In the genomic region with DNA sequence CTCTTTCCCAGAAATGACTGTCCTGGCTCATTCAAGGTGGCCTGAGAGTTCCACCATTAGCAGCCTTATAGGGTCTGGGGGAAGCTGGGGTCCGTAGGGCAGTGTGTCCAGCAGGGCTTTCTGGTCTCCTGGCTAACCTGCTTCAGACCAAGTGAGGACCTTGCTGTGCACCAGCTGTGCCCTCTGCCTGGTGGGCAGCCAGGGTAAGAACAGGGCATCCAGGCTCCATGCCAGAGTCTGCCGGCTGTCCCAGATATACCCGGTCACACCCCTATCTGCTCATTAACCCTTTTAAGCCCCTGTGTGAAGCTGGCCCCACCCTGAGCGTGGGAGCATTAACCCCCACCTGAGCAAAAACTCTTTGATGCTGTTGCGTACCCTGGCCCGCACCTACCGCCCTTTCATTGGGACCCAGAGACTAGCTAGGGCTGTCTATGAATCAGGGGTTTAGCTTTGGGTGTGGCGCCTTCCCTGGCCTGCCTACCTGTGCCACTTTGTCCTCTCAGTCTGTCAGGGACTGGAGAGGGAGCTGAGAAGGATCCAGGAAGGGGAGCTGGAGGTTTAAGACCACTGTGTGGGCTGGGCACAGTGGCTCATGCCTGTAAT, we compare ENCODE assay signal across 28 cellular contexts. TPM values are rescaled to one million over a fixed set of nuclear protein-coding genes. Genes with fewer than 3 reads are reported as not detected.
DNase-seq lines count a peak whose midpoint lies in the region; ATAC-seq, FAIRE-seq and TF ChIP-seq lines count a peak whose summit lies in the region.
"Had no signal": no experiment of that assay in that cellular context is flagged by ENCODE, and none has a peak within 500 bp of the region (broad histone marks: within the 10 kb centered on the region; RNA-seq: fewer than 3 reads in every experiment).

No MANE protein-coding gene starts in this region.

- H3K9me3 ChIP-seq in H1 (ENCODE audit: insufficient read depth in 2 of 2, low read depth in 1 of 2, low read length in 1 of 2) = no peaks in the 10 kb centered on the region
- no peaks in the 10 kb centered on the region for H3K9me3 ChIP-seq in small intestine (ENCODE audit: control insufficient read depth, low read depth)
- H3K9me3 ChIP-seq: ascending aorta, upper lobe of right lung had no signal

- no peak overlapping the region for H3K4me2 ChIP-seq in H1 (ENCODE audit: insufficient read depth in 1 of 2, low read depth in 2 of 2, low read length in 2 of 2)

- TF ChIP-seq CTCF in HFFc6 (IDR thresholded peaks at IDR 0.05) = no peak
- TF ChIP-seq CTCF in H1 (IDR thresholded peaks at IDR 0.05; ENCODE audit: control extremely low read depth in 1 of 3, insufficient read depth in 1 of 3, low read depth in 1 of 3, low read length in 3 of 3) = no peak

- no peak overlapping the region for H3K4ac ChIP-seq in H1 (replicated peaks; ENCODE audit: insufficient read length, low read depth, low read length)

- H3K79me2 ChIP-seq in H1 (ENCODE audit: control insufficient read depth in 1 of 2, insufficient read depth in 2 of 2, low read length in 2 of 2) = peaks cover 0 to 3% of the 10 kb centered on the region in 2 experiments; a peak in 1 of 4 replicates

- 0 out of 2 replicates have a peak overlapping the region, but pooled peaks have one; percentile 9 for H2BK5ac ChIP-seq in H1 (ENCODE audit: low read depth, low read length)

- no peak overlapping the region for H3K23ac ChIP-seq in H1 (ENCODE audit: insufficient read length)

- POLR2A ChIA-PET in H1 (lab: Charles Lee; ENCODE audit: partially characterized antibody) = interaction anchor here (0.8 to 7.2 kb wide), 6 partner anchors 9 to 57 kb away, joined by 3 to 34 read pairs (median 4); no protein-coding TSS in a partner anchor

- no peak overlapping the region for H4K8ac ChIP-seq in H1 (ENCODE audit: extremely low read depth, insufficient read depth, low read length)

- H3K79me1 ChIP-seq in H1 (ENCODE audit: low read depth, low read length) = peaks cover 15% of the 10 kb centered on the region

- H4K5ac ChIP-seq in H1 (ENCODE audit: insufficient read length, low read depth, low read length) = no peak overlapping the region

- H2BK120ac ChIP-seq in H1 (replicated peaks; ENCODE audit: low read depth, low read length) = no peak overlapping the region

- FAIRE-seq in H1 (lab: Jason Lieb, UNC) (no peak), small intestine (lab: Jason Lieb, UNC) (no peak)
- FAIRE-seq: RCC 7860 had no signal

- H3K4me1 ChIP-seq in H1 (replicated peaks in 1 of 4; ENCODE audit: control insufficient read depth in 3 of 4, insufficient read depth in 4 of 4, low read length in 3 of 4) (peaks cover 0 to 10% (median 3%) of the 10 kb centered on the region in 4 experiments; a peak in 3 of 7 replicates), small intestine (ENCODE audit: control insufficient read depth in 2 of 2, insufficient read depth in 1 of 2, low read depth in 1 of 2, low read length in 1 of 2) (peaks cover 9 to 14% of the 10 kb centered on the region in 2 donors)

- no peak for TF ChIP-seq EP300 in H1 (IDR thresholded peaks at IDR 0.05; ENCODE audit: borderline replicate concordance in 1 of 2, low read depth in 2 of 2, low read length in 2 of 2)

- no peaks in the 10 kb centered on the region for H3K23me2 ChIP-seq in H1 (ENCODE audit: low read depth, low read length)

- DNase-seq in HFFc6 (no peak), H1 (ENCODE audit: low read depth in 1 of 2, low spot score in 2 of 2) (no peak), left colon (no peak), small intestine (peak; percentile 72), NCI-H510A treated with DMSO at 0.1 percent for 48 hours (lab: John Stamatoyannopoulos, UW) (no peak), cerebellum (ENCODE audit: low spot score) (no peak), NCI-H226 (no peak)
- DNase-seq: activated CD8-positive, alpha-beta T cell treated with anti-CD3 and anti-CD28 coated beads, Interleukin-2, amount 10 ng/mL, durations not matched to agents 7 days and 5 days; activated effector memory CD4-positive, alpha-beta T cell treated with Interleukin-2 at 50 U/mL for 16 hours; activated naive CD8-positive, alpha-beta T cell treated with anti-CD3 and anti-CD28 coated beads for 36 hours; caudate nucleus; natural killer cell; NCI-H524 treated with DMSO at 0.1 percent for 48 hours; retina; stimulated activated CD4-positive, alpha-beta T cell treated with anti-CD3 and anti-CD28 coated beads, Interleukin-12 subunit alpha, Interleukin-12 subunit beta, amount 100 ng/mL, for 4 hours; stimulated activated CD4-positive, alpha-beta T cell treated with anti-CD3 and anti-CD28 coated beads, Interleukin-4, amount 100 ng/mL, for 1 hour; substantia nigra; T-helper 2 cell; upper lobe of right lung had no signal

- no peak overlapping the region for H4K91ac ChIP-seq in H1 (replicated peaks; ENCODE audit: insufficient read length, low read length)

- TF ChIP-seq RAD21 in H1 (IDR thresholded peaks at IDR 0.05 in 1 of 2, conservative IDR thresholded peaks at IDR 0.05 in 1 of 2; ENCODE audit: low read depth in 2 of 2, low read length in 2 of 2) = no peak

- no peak overlapping the region for H3K27ac ChIP-seq in H1 (ENCODE audit: low read depth, low read length)
- peak overlapping the region in 1 of 2 donors; percentile 1 for H3K27ac ChIP-seq in small intestine (ENCODE audit: low read depth in 1 of 2, low read length in 1 of 2)
- H3K27ac ChIP-seq: ascending aorta had no signal

- H3K4me3 ChIP-seq in H1 (ENCODE audit: extremely low read depth in 1 of 4, insufficient read depth in 2 of 4, low read depth in 3 of 4, low read length in 4 of 4) (no peak overlapping the region), small intestine (ENCODE audit: low read depth in 1 of 2, low read length in 2 of 2) (no peak overlapping the region)
- H3K4me3 ChIP-seq: ascending aorta, upper lobe of right lung had no signal

- H3K36me3 Mint-ChIP-seq in HFFc6 (ENCODE audit: low read depth) = no peaks in the 10 kb centered on the region
- H3K36me3 Mint-ChIP-seq: activated naive CD8-positive, alpha-beta T cell treated with anti-CD3 and anti-CD28 coated beads for 36 hours; natural killer cell; stimulated activated effector memory CD8-positive, alpha-beta T cell treated with anti-CD3 and anti-CD28 coated beads, Interleukin-12 subunit alpha, Interleukin-12 subunit beta, amount 100 ng/mL, for 72 hours had no signal

- 90% methylated on average over 8 of the region's 8 CpGs; no CpG with 5 or more reads in 1 of the 2 experiments for WGBS in H1 (ENCODE audit: extremely low coverage in 1 of 2, insufficient coverage in 1 of 2, insufficient read length in 1 of 2, insufficient replicate concordance in 2 of 2, low coverage in 1 of 2, low lambda C conversion rate in 2 of 2, missing lambda C conversion rate in 1 of 2), 2 experiments
- WGBS in small intestine, 3 donors = 26 to 54% (median 27%) methylated on average over 8 of the region's 8 CpGs

- CTCF ChIA-PET in H1 (lab: Charles Lee; ENCODE audit: partially characterized antibody) = interaction anchor here (0.8 to 25.0 kb wide), 17 partner anchors 9 to 69 kb away, joined by 3 to 299 read pairs (median 7); a partner anchor contains a TSS

- H3K27ac Mint-ChIP-seq in HFFc6 = peak overlapping the region; percentile 51; the same call in 1 of the 2 replicates
- H3K27ac Mint-ChIP-seq: activated CD8-positive, alpha-beta T cell treated with anti-CD3 and anti-CD28 coated beads, Interleukin-2, amount 10 ng/mL, durations not matched to agents 7 days and 5 days; activated naive CD8-positive, alpha-beta T cell treated with anti-CD3 and anti-CD28 coated beads for 36 hours; mesothelial cell of epicardium; stimulated activated effector memory CD8-positive, alpha-beta T cell treated with anti-CD3 and anti-CD28 coated beads, Interleukin-12 subunit alpha, Interleukin-12 subunit beta, amount 100 ng/mL, for 72 hours had no signal

- H2BK15ac ChIP-seq in H1 (ENCODE audit: low read length) = no peak overlapping the region

- H3K9me3 Mint-ChIP-seq in HFFc6 = no peaks in the 10 kb centered on the region
- H3K9me3 Mint-ChIP-seq: activated naive CD8-positive, alpha-beta T cell treated with anti-CD3 and anti-CD28 coated beads for 36 hours; mesothelial cell of epicardium; natural killer cell; stimulated activated effector memory CD8-positive, alpha-beta T cell treated with anti-CD3 and anti-CD28 coated beads, Interleukin-12 subunit alpha, Interleukin-12 subunit beta, amount 100 ng/mL, for 72 hours had no signal

- no peak overlapping the region for H3K4me3 Mint-ChIP-seq in HFFc6
- H3K4me3 Mint-ChIP-seq: activated CD8-positive, alpha-beta T cell treated with anti-CD3 and anti-CD28 coated beads, Interleukin-2, amount 10 ng/mL, durations not matched to agents 7 days and 5 days; activated naive CD8-positive, alpha-beta T cell treated with anti-CD3 and anti-CD28 coated beads for 36 hours; mesothelial cell of epicardium; natural killer cell had no signal

- no peak overlapping the region for H3K14ac ChIP-seq in H1 (ENCODE audit: insufficient read length)

- peak; percentile 44 for ATAC-seq in left colon
- ATAC-seq: activated CD8-positive, alpha-beta T cell treated with anti-CD3 and anti-CD28 coated beads, Interleukin-2, amount 10 ng/mL, durations not matched to agents 7 days and 5 days; natural killer cell; stimulated activated effector memory CD8-positive, alpha-beta T cell treated with anti-CD3 and anti-CD28 coated beads, Interleukin-12 subunit alpha, Interleukin-12 subunit beta, amount 100 ng/mL, for 72 hours; upper lobe of right lung had no signal

- no peak overlapping the region for H2BK20ac ChIP-seq in H1 (ENCODE audit: low read length)

- no peak overlapping the region for H3K56ac ChIP-seq in H1 (replicated peaks; ENCODE audit: insufficient read length, low read depth, low read length)

- H3K18ac ChIP-seq in H1 (ENCODE audit: extremely low read depth, low read length) = no peak overlapping the region

- intact Hi-C loops in left colon (cut with DNase I, micrococcal nuclease) = no loop called here

- peaks cover 1% of the 10 kb centered on the region; the same call in 1 of the 2 replicates for H3K27me3 Mint-ChIP-seq in HFFc6 (ENCODE audit: insufficient read depth)
- H3K27me3 Mint-ChIP-seq: activated naive CD8-positive, alpha-beta T cell treated with anti-CD3 and anti-CD28 coated beads for 36 hours had no signal

- H2AK5ac ChIP-seq in H1 (ENCODE audit: low read depth, low read length) = no peak overlapping the region

- peaks cover 26% of the 10 kb centered on the region for H3K4me1 Mint-ChIP-seq in HFFc6 (ENCODE audit: low read depth)
- H3K4me1 Mint-ChIP-seq: activated naive CD8-positive, alpha-beta T cell treated with anti-CD3 and anti-CD28 coated beads for 36 hours had no signal

- TF ChIP-seq POLR2A in H1 (IDR thresholded peaks at IDR 0.05; ENCODE audit: control extremely low read depth in 1 of 2, low read depth in 2 of 2, low read length in 2 of 2) = no peak

- peaks cover 6 to 16% of the 10 kb centered on the region in 2 experiments for H4K20me1 ChIP-seq in H1 (replicated peaks in 1 of 2; ENCODE audit: control insufficient read depth in 1 of 2, insufficient read depth in 2 of 2, low read length in 2 of 2)

- H3K36me3 ChIP-seq in H1 (ENCODE audit: control insufficient read depth in 2 of 4, insufficient read depth in 4 of 4, low read length in 3 of 4) = peaks cover 7 to 25% (median 13%) of the 10 kb centered on the region in 4 experiments
- H3K36me3 ChIP-seq in small intestine (ENCODE audit: control insufficient read depth in 2 of 2, insufficient read depth in 2 of 2, low read length in 2 of 2) = no peaks in the 10 kb centered on the region

- no peak overlapping the region for H2AFZ ChIP-seq in H1 (ENCODE audit: low read length)

- H3K27me3 ChIP-seq in H1 (replicated peaks in 1 of 4; ENCODE audit: control insufficient read depth in 3 of 4, extremely low read depth in 1 of 4, insufficient read depth in 3 of 4, low read length in 3 of 4) (no peaks in the 10 kb centered on the region), small intestine (ENCODE audit: control insufficient read depth in 2 of 2, insufficient read depth in 2 of 2, low read length in 2 of 2) (no peaks in the 10 kb centered on the region)
- H3K27me3 ChIP-seq: ascending aorta, upper lobe of right lung had no signal

- no peak overlapping the region for H2BK12ac ChIP-seq in H1 (ENCODE audit: low read depth, low read length)

- H3K9ac ChIP-seq in H1 (replicated peaks in 1 of 4; ENCODE audit: extremely low read depth in 1 of 4, low read depth in 3 of 4, low read length in 3 of 4) = no peak overlapping the region

RNA-seq across cellular contexts. Expression of a gene that starts 17.6 kb away (rescaled TPM):
- 10 to 100 TPM; 20.5 to 35.6 (median 22.8) TPM for total RNA-seq in HFFc6 (2021; fragmentation: NEBNext Ultra II Directional; extraction: Animal tissue kit (Norgen Biotek cat#: 25700))
- total RNA-seq in H1 (2021; fragmentation: NEBNext Ultra II Directional; extraction: Animal tissue kit (Norgen Biotek cat#: 25700)) = 37.0 and 39.6 TPM in 2 replicates
- polyA plus RNA-seq in H1 (2011; rRNA removed) = 20.3 and 36.0 TPM in 2 replicates
- 21.2 TPM for polyA plus RNA-seq in H1 (2011; cell fraction: cytosol; rRNA removed)
- polyA plus RNA-seq in H1 (2011; cell fraction: nucleus; rRNA removed) = 58.6 TPM
- 15.9 to 32.4 TPM (median 29.9 TPM) in 4 replicates for polyA plus RNA-seq in H1 (2012, experiment 1 of 2)
- polyA plus RNA-seq in H1 (2012, experiment 2 of 2) = 23.9 TPM
- polyA plus RNA-seq in H1 (2013, experiment 1 of 2) = 45.3 TPM
- polyA plus RNA-seq in H1 (2013, experiment 2 of 2) = 41.8 TPM
- 28.0 and 36.9 TPM in 2 replicates for polyA minus RNA-seq in H1 (2011; rRNA and poly(A)+ RNA removed)
- polyA minus RNA-seq in H1 (2011; cell fraction: cytosol; rRNA and poly(A)+ RNA removed) = 35.4 TPM
- 25.2 TPM for polyA minus RNA-seq in H1 (2011; cell fraction: nucleus; rRNA and poly(A)+ RNA removed)
- 10 to 100 TPM; 11.5 to 12.1 TPM for total RNA-seq in left colon
- 10 to 100 TPM in 1 of 3 donors, 1 to 10 TPM in 2; 3.0 to 35.7 (median 3.6) TPM for polyA plus RNA-seq in small intestine
- 8.2 TPM for total RNA-seq in cerebellum
- total RNA-seq: activated CD8-positive, alpha-beta T cell treated with anti-CD3 and anti-CD28 coated beads, Interleukin-2, amount 10 ng/mL, durations not matched to agents 7 days and 5 days had no signal

RNA-seq across cellular contexts. Expression of a gene that starts 18.7 kb away (rescaled TPM):
- not detected for total RNA-seq in HFFc6 (2021; fragmentation: NEBNext Ultra II Directional; extraction: Animal tissue kit (Norgen Biotek cat#: 25700))
- total RNA-seq in H1 (2021; fragmentation: NEBNext Ultra II Directional; extraction: Animal tissue kit (Norgen Biotek cat#: 25700)) = not detected in 2 replicates
- 0.08 and 0.20 TPM in 2 replicates for polyA plus RNA-seq in H1 (2011; rRNA removed)
- 0.10 TPM for polyA plus RNA-seq in H1 (2011; cell fraction: cytosol; rRNA removed)
- polyA plus RNA-seq in H1 (2011; cell fraction: nucleus; rRNA removed) = 0.19 TPM
- polyA plus RNA-seq in H1 (2012, experiment 1 of 2) = 0.32 to 0.39 TPM in 2 of 4 replicates, not detected in the others
- not detected for polyA plus RNA-seq in H1 (2012, experiment 2 of 2)
- 0.12 TPM for polyA plus RNA-seq in H1 (2013, experiment 1 of 2)
- 0.18 TPM for polyA plus RNA-seq in H1 (2013, experiment 2 of 2)
- 0.13 and 0.15 TPM in 2 replicates for polyA minus RNA-seq in H1 (2011; rRNA and poly(A)+ RNA removed)
- polyA minus RNA-seq in H1 (2011; cell fraction: cytosol; rRNA and poly(A)+ RNA removed) = not detected
- polyA minus RNA-seq in H1 (2011; cell fraction: nucleus; rRNA and poly(A)+ RNA removed) = not detected
- total RNA-seq in left colon = not detected
- not detected for polyA plus RNA-seq in small intestine
- not detected for total RNA-seq in cerebellum
- total RNA-seq: activated CD8-positive, alpha-beta T cell treated with anti-CD3 and anti-CD28 coated beads, Interleukin-2, amount 10 ng/mL, durations not matched to agents 7 days and 5 days; Daoy; fibroblast of lung; LHCN-M2; lower leg skin; natural killer cell; osteocyte; upper lobe of right lung had no signal
- polyA plus RNA-seq: fibroblast of lung had no signal

RNA-seq across cellular contexts. Expression of a gene that starts 32.4 kb away (rescaled TPM):
- total RNA-seq in HFFc6 (2021; fragmentation: NEBNext Ultra II Directional; extraction: Animal tissue kit (Norgen Biotek cat#: 25700)) = under 1 TPM in 2 of 6 experiments, not detected in 4; 0.16 to 0.24 TPM
- 0.57 and 1.2 TPM in 2 replicates for total RNA-seq in H1 (2021; fragmentation: NEBNext Ultra II Directional; extraction: Animal tissue kit (Norgen Biotek cat#: 25700))
- polyA plus RNA-seq in H1 (2011; rRNA removed) (3.7 and 4.7 TPM in 2 replicates), small intestine (1 to 10 TPM in 1 of 3 donors, not detected in 2; 2.1 TPM)
- 2.0 TPM for polyA plus RNA-seq in H1 (2011; cell fraction: cytosol; rRNA removed)
- polyA plus RNA-seq in H1 (2011; cell fraction: nucleus; rRNA removed) = 10.8 TPM
- 0.87 to 1.5 TPM (median 1.1 TPM) in 4 replicates for polyA plus RNA-seq in H1 (2012, experiment 1 of 2)
- 0.85 TPM for polyA plus RNA-seq in H1 (2012, experiment 2 of 2)
- polyA plus RNA-seq in H1 (2013, experiment 1 of 2) = 1.2 TPM
- 1.0 TPM for polyA plus RNA-seq in H1 (2013, experiment 2 of 2)
- 1.5 and 2.5 TPM in 2 replicates for polyA minus RNA-seq in H1 (2011; rRNA and poly(A)+ RNA removed)
- 0.88 TPM for polyA minus RNA-seq in H1 (2011; cell fraction: cytosol; rRNA and poly(A)+ RNA removed)
- 1.9 TPM for polyA minus RNA-seq in H1 (2011; cell fraction: nucleus; rRNA and poly(A)+ RNA removed)
- total RNA-seq in left colon (not detected), cerebellum (6.2 TPM)
- total RNA-seq: activated CD8-positive, alpha-beta T cell treated with anti-CD3 and anti-CD28 coated beads, Interleukin-2, amount 10 ng/mL, durations not matched to agents 7 days and 5 days; ascending aorta; Daoy; fibroblast of lung; upper lobe of right lung had no signal
